8 cellular contexts compared by ENCODE assay signal in genomic region chr3:39180546-39181346, GRCh38. TPM values are rescaled to one million over a fixed set of nuclear protein-coding genes. Genes with fewer than 3 reads are reported as not detected.
DNase-seq lines count a peak whose midpoint lies in the region; TF ChIP-seq lines count a peak whose summit lies in the region.

No MANE protein-coding gene starts in this region.

- H3K79me2 ChIP-seq in DOHH2 (ENCODE audit: control insufficient read depth, low read length) = no peaks in the 10 kb centered on the region

- H3K4me1 ChIP-seq in DOHH2 (ENCODE audit: control insufficient read depth, low read length) (peaks cover 38% of the 10 kb centered on the region), SJSA1 (replicated peaks) (peaks cover 36% of the 10 kb centered on the region)

- H3K4me2 ChIP-seq in DOHH2 (ENCODE audit: low read length) = peak overlapping the region; percentile 93

- H3K27me3 ChIP-seq in DOHH2 (ENCODE audit: control insufficient read depth, low read length) (no peaks in the 10 kb centered on the region), H7 (ENCODE audit: control insufficient read depth, insufficient read depth, low read length) (peaks cover 8% of the 10 kb centered on the region), MG63 (no peaks in the 10 kb centered on the region), SJSA1 (replicated peaks) (no peaks in the 10 kb centered on the region)

- peaks cover 18% of the 10 kb centered on the region for H3F3A ChIP-seq in DOHH2 (ENCODE audit: control insufficient read depth, insufficient read depth)

- H3K27ac ChIP-seq in DOHH2 (ENCODE audit: low read depth, low read length) = no peak overlapping the region
- no peak overlapping the region; the same call in 1 of the 2 replicates for H3K27ac ChIP-seq in SJSA1
- peak overlapping the region; percentile 71 for H3K27ac ChIP-seq in substantia nigra (ENCODE audit: low read depth, low read length, poor library complexity, severe bottlenecking)

- no peaks in the 10 kb centered on the region for H3K9me3 ChIP-seq in DOHH2 (ENCODE audit: control insufficient read depth, insufficient read depth, low read length)
- H3K9me3 ChIP-seq in MG63 = no peaks in the 10 kb centered on the region
- H3K9me3 ChIP-seq in SJSA1 (replicated peaks) = no peaks in the 10 kb centered on the region

- no peaks in the 10 kb centered on the region for H4K20me1 ChIP-seq in DOHH2 (ENCODE audit: control insufficient read depth, insufficient read depth, low read depth, low read length)

- H3K9me2 ChIP-seq in DOHH2 (replicated peaks; ENCODE audit: control insufficient read depth, low read length) = no peaks in the 10 kb centered on the region

- DNase-seq in H7 (peak; percentile 97), MG63 (peak; percentile 84), SJSA1 (ENCODE audit: low read depth in 1 of 2, low spot score in 2 of 2) (peak; percentile 58 to 80), globus pallidus (ENCODE audit: low spot score) (peak; percentile 64), nucleus accumbens (lab: John Stamatoyannopoulos, UW) (peak in 46 of 56 donors; percentile 11 to 84 (median 54)), substantia nigra (lab: John Stamatoyannopoulos, UW) (peak in 42 of 49 donors; percentile 8 to 91 (median 59))
- DNase-seq in activated naive CD4-positive, alpha-beta T cell treated with Interleukin-2 at 50 U/mL for 16 hours = peak; percentile 90

- peak overlapping the region; percentile 74 for H3K4me3 ChIP-seq in DOHH2 (ENCODE audit: low read length)
- peak overlapping the region; percentile 49 for H3K4me3 ChIP-seq in H7 (ENCODE audit: insufficient read depth, low read depth, low read length)
- H3K4me3 ChIP-seq in MG63 = peak overlapping the region; percentile 24
- H3K4me3 ChIP-seq in SJSA1 = peak overlapping the region; percentile 36

- TF ChIP-seq CTCF in DOHH2 (IDR thresholded peaks at IDR 0.05; ENCODE audit: low read depth, low read length, poor library complexity, severe bottlenecking) = no peak

- H3K36me3 ChIP-seq in DOHH2 (ENCODE audit: control insufficient read depth, low read length) = no peaks in the 10 kb centered on the region
- no peaks in the 10 kb centered on the region for H3K36me3 ChIP-seq in H7 (replicated peaks; ENCODE audit: control insufficient read depth, insufficient read depth, low read length)
- no peaks in the 10 kb centered on the region for H3K36me3 ChIP-seq in MG63
- H3K36me3 ChIP-seq in SJSA1 = no peaks in the 10 kb centered on the region

RNA-seq across cellular contexts. Expression of gene XIRP1, which starts 11.6 kb away (rescaled TPM):
- total RNA-seq in H7 (2014; rRNA removed; shearing (Covaris generic)) = not detected in 2 replicates
- total RNA-seq in MG63 (2014; rRNA removed; shearing (Covaris generic); ENCODE audit: low replicate concordance) = not detected in 2 replicates
- total RNA-seq in SJSA1 (2014; rRNA removed; shearing (Covaris generic)) = 0.69 and 1.9 TPM in 2 replicates

RNA-seq across cellular contexts. Expression of gene CSRNP1, which starts 27.4 kb away (rescaled TPM):
- 13.4 and 16.5 TPM in 2 replicates for total RNA-seq in H7 (2014; rRNA removed; shearing (Covaris generic))
- 8.4 TPM in 2 replicates for total RNA-seq in MG63 (2014; rRNA removed; shearing (Covaris generic); ENCODE audit: low replicate concordance)
- 11.9 and 14.1 TPM in 2 replicates for total RNA-seq in SJSA1 (2014; rRNA removed; shearing (Covaris generic))

Comparison
In these comparisons a context has a peak if more than half of its experiments do, and no peak if none do; other contexts are left out.
1. H3K4me3 ChIP-seq: peak in every context shown above with its lines; median percentile 74 in DOHH2; 49 in H7; 36 in SJSA1; 24 in MG63.